13 cellular contexts compared by ENCODE assay signal in genomic region chr4:113610542-113610941, GRCh38.
"Had no signal": no experiment of that assay in that cellular context is flagged by ENCODE, and none has a peak within 500 bp of the region (broad histone marks: within the 10 kb centered on the region; RNA-seq: fewer than 3 reads in every experiment).

No MANE protein-coding gene starts in this region.

- DNase-seq: activated CD4-positive, alpha-beta T cell treated with anti-CD3 and anti-CD28 coated beads, Interleukin-2, amount 50 U/mL, for 1 hour; activated CD4-positive, CD25-positive, alpha-beta regulatory T cell; activated effector memory CD4-positive, alpha-beta T cell treated with anti-CD3 and anti-CD28 coated beads, Interleukin-2, amount 50 U/mL, for 16 hours; activated T-cell treated with anti-CD3 and anti-CD28 coated beads, Interleukin-2, amount 50 U/mL, for 1 hour; aorta; mesendoderm; stimulated activated CD4-positive, alpha-beta T cell treated with anti-CD3 and anti-CD28 coated beads, Interleukin-15, amount 100 ng/mL, for 24 hours; stimulated activated CD4-positive, alpha-beta T cell treated with anti-CD3 and anti-CD28 coated beads, Interleukin-4, amount 100 ng/mL, for 24 hours; testis had no signal

- H3K9me3 ChIP-seq: breast epithelium, esophagus muscularis mucosa, testis had no signal

- H3K27me3 Mint-ChIP-seq: stimulated activated naive CD8-positive, alpha-beta T cell treated with anti-CD3 and anti-CD28 coated beads, Interleukin-15, Interleukin-2, amounts not matched to agents 100 ng/mL and 50 ng/mL, for 24 hours had no signal

- ATAC-seq: left lobe of liver had no signal

- H3K36me3 ChIP-seq: breast epithelium had no signal

- H3K27me3 ChIP-seq: breast epithelium, esophagus muscularis mucosa, testis had no signal

- H3K4me1 ChIP-seq: breast epithelium, testis had no signal

- H3K27ac ChIP-seq: breast epithelium, esophagus muscularis mucosa, testis had no signal

- H3K4me3 Mint-ChIP-seq: stimulated activated naive CD8-positive, alpha-beta T cell treated with anti-CD3 and anti-CD28 coated beads, Interleukin-15, Interleukin-2, amounts not matched to agents 100 ng/mL and 50 ng/mL, for 24 hours had no signal

- H3K4me3 ChIP-seq: breast epithelium, esophagus muscularis mucosa, testis had no signal

- H3K27ac Mint-ChIP-seq: stimulated activated naive CD8-positive, alpha-beta T cell treated with anti-CD3 and anti-CD28 coated beads, Interleukin-15, Interleukin-2, amounts not matched to agents 100 ng/mL and 50 ng/mL, for 24 hours had no signal
